1 cellular context compared by ENCODE assay signal in genomic region chr11:34783816-34784317, GRCh38.
TF ChIP-seq lines count a peak whose summit lies in the region.

No MANE protein-coding gene starts in this region.

TF ChIP-seq in HepG2, 621 proteins besides CTCF, POLR2A, EP300 and RAD21 (continued from another document and continues in another):
- TF ChIP-seq, protein P1, sequence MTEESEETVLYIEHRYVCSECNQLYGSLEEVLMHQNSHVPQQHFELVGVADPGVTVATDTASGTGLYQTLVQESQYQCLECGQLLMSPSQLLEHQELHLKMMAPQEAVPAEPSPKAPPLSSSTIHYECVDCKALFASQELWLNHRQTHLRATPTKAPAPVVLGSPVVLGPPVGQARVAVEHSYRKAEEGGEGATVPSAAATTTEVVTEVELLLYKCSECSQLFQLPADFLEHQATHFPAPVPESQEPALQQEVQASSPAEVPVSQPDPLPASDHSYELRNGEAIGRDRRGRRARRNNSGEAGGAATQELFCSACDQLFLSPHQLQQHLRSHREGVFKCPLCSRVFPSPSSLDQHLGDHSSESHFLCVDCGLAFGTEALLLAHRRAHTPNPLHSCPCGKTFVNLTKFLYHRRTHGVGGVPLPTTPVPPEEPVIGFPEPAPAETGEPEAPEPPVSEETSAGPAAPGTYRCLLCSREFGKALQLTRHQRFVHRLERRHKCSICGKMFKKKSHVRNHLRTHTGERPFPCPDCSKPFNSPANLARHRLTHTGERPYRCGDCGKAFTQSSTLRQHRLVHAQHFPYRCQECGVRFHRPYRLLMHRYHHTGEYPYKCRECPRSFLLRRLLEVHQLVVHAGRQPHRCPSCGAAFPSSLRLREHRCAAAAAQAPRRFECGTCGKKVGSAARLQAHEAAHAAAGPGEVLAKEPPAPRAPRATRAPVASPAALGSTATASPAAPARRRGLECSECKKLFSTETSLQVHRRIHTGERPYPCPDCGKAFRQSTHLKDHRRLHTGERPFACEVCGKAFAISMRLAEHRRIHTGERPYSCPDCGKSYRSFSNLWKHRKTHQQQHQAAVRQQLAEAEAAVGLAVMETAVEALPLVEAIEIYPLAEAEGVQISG (CRISPR knock-in tag; IDR thresholded peaks at IDR 0.05) = no peak; the same call in 1 of the 2 replicates
- TF ChIP-seq U2AF2 (IDR thresholded peaks at IDR 0.05; ENCODE audit: low read depth, low read length) (no peak), JUND (CRISPR knock-in tag; IDR thresholded peaks at IDR 0.05) (no peak), NR2F1 (CRISPR knock-in tag; IDR thresholded peaks at IDR 0.05) (peak; percentile 45 to 75; a peak in 3 of 4 replicates), RXRB (CRISPR knock-in tag; IDR thresholded peaks at IDR 0.05; ENCODE audit: borderline replicate concordance) (peak; percentile 97), ZFP36L1 (CRISPR knock-in tag; IDR thresholded peaks at IDR 0.05) (no peak), SIN3A (IDR thresholded peaks at IDR 0.05; ENCODE audit: borderline replicate concordance, low read depth, low read length) (no peak), SRSF1 (optimal IDR thresholded peaks at IDR 0.05; ENCODE audit: low read depth, low read length) (no peak), JARID2 (CRISPR knock-in tag; IDR thresholded peaks at IDR 0.05; ENCODE audit: insufficient replicate concordance) (no peak), ZNF382 (CRISPR knock-in tag; IDR thresholded peaks at IDR 0.05; ENCODE audit: borderline replicate concordance) (no peak), ISX (CRISPR knock-in tag; conservative IDR thresholded peaks at IDR 0.05) (no peak), ZNF776 (CRISPR knock-in tag; IDR thresholded peaks at IDR 0.05) (no peak), PCBP1 (IDR thresholded peaks at IDR 0.05; ENCODE audit: borderline replicate concordance, low read depth, low read length) (no peak), ZNF597 (CRISPR knock-in tag; IDR thresholded peaks at IDR 0.05) (no peak), SIX1 (CRISPR knock-in tag; IDR thresholded peaks at IDR 0.05; ENCODE audit: borderline replicate concordance) (peak; percentile 57; the same call in 1 of the 2 replicates), SAFB2 (CRISPR knock-in tag; IDR thresholded peaks at IDR 0.05; ENCODE audit: borderline replicate concordance, low read depth) (no peak), CEBPG (CRISPR knock-in tag; IDR thresholded peaks at IDR 0.05) (peak; percentile 64), SNRNP70 (IDR thresholded peaks at IDR 0.05; ENCODE audit: low read depth, low read length) (no peak), RCOR2 (CRISPR knock-in tag; IDR thresholded peaks at IDR 0.05) (no peak), CHCHD3 (CRISPR knock-in tag; IDR thresholded peaks at IDR 0.05) (no peak), PHF5A (CRISPR knock-in tag; IDR thresholded peaks at IDR 0.05; ENCODE audit: low read depth, unreplicated experiment) (peak; percentile 29), ZNF512B (CRISPR knock-in tag; IDR thresholded peaks at IDR 0.05; ENCODE audit: borderline replicate concordance) (no peak), SOX13 (IDR thresholded peaks at IDR 0.05) (peak; percentile 71; the same call in 1 of the 2 replicates), SOX13 (CRISPR knock-in tag; conservative IDR thresholded peaks at IDR 0.05 in 1 of 2, IDR thresholded peaks at IDR 0.05 in 1 of 2) (peak in 1 of 2 experiments; percentile 91; a peak in 2 of 4 replicates), ZNF570 (CRISPR knock-in tag; IDR thresholded peaks at IDR 0.05; ENCODE audit: borderline replicate concordance) (no peak), ATF1 (CRISPR knock-in tag; IDR thresholded peaks at IDR 0.05) (no peak), TP53 (CRISPR knock-in tag; conservative IDR thresholded peaks at IDR 0.05) (no peak), CSRNP1 (CRISPR knock-in tag; IDR thresholded peaks at IDR 0.05) (peak; percentile 42; the same call in 1 of the 2 replicates), ZMYM4 (CRISPR knock-in tag; IDR thresholded peaks at IDR 0.05) (peak; percentile 66), ZNF547 (CRISPR knock-in tag; IDR thresholded peaks at IDR 0.05) (no peak)
- TF ChIP-seq, protein P2, sequence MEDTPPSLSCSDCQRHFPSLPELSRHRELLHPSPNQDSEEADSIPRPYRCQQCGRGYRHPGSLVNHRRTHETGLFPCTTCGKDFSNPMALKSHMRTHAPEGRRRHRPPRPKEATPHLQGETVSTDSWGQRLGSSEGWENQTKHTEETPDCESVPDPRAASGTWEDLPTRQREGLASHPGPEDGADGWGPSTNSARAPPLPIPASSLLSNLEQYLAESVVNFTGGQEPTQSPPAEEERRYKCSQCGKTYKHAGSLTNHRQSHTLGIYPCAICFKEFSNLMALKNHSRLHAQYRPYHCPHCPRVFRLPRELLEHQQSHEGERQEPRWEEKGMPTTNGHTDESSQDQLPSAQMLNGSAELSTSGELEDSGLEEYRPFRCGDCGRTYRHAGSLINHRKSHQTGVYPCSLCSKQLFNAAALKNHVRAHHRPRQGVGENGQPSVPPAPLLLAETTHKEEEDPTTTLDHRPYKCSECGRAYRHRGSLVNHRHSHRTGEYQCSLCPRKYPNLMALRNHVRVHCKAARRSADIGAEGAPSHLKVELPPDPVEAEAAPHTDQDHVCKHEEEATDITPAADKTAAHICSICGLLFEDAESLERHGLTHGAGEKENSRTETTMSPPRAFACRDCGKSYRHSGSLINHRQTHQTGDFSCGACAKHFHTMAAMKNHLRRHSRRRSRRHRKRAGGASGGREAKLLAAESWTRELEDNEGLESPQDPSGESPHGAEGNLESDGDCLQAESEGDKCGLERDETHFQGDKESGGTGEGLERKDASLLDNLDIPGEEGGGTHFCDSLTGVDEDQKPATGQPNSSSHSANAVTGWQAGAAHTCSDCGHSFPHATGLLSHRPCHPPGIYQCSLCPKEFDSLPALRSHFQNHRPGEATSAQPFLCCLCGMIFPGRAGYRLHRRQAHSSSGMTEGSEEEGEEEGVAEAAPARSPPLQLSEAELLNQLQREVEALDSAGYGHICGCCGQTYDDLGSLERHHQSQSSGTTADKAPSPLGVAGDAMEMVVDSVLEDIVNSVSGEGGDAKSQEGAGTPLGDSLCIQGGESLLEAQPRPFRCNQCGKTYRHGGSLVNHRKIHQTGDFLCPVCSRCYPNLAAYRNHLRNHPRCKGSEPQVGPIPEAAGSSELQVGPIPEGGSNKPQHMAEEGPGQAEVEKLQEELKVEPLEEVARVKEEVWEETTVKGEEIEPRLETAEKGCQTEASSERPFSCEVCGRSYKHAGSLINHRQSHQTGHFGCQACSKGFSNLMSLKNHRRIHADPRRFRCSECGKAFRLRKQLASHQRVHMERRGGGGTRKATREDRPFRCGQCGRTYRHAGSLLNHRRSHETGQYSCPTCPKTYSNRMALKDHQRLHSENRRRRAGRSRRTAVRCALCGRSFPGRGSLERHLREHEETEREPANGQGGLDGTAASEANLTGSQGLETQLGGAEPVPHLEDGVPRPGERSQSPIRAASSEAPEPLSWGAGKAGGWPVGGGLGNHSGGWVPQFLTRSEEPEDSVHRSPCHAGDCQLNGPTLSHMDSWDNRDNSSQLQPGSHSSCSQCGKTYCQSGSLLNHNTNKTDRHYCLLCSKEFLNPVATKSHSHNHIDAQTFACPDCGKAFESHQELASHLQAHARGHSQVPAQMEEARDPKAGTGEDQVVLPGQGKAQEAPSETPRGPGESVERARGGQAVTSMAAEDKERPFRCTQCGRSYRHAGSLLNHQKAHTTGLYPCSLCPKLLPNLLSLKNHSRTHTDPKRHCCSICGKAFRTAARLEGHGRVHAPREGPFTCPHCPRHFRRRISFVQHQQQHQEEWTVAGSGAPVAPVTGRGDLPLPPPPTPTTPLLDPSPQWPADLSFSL (CRISPR knock-in tag; IDR thresholded peaks at IDR 0.05) = no peak
- TF ChIP-seq, protein P3, sequence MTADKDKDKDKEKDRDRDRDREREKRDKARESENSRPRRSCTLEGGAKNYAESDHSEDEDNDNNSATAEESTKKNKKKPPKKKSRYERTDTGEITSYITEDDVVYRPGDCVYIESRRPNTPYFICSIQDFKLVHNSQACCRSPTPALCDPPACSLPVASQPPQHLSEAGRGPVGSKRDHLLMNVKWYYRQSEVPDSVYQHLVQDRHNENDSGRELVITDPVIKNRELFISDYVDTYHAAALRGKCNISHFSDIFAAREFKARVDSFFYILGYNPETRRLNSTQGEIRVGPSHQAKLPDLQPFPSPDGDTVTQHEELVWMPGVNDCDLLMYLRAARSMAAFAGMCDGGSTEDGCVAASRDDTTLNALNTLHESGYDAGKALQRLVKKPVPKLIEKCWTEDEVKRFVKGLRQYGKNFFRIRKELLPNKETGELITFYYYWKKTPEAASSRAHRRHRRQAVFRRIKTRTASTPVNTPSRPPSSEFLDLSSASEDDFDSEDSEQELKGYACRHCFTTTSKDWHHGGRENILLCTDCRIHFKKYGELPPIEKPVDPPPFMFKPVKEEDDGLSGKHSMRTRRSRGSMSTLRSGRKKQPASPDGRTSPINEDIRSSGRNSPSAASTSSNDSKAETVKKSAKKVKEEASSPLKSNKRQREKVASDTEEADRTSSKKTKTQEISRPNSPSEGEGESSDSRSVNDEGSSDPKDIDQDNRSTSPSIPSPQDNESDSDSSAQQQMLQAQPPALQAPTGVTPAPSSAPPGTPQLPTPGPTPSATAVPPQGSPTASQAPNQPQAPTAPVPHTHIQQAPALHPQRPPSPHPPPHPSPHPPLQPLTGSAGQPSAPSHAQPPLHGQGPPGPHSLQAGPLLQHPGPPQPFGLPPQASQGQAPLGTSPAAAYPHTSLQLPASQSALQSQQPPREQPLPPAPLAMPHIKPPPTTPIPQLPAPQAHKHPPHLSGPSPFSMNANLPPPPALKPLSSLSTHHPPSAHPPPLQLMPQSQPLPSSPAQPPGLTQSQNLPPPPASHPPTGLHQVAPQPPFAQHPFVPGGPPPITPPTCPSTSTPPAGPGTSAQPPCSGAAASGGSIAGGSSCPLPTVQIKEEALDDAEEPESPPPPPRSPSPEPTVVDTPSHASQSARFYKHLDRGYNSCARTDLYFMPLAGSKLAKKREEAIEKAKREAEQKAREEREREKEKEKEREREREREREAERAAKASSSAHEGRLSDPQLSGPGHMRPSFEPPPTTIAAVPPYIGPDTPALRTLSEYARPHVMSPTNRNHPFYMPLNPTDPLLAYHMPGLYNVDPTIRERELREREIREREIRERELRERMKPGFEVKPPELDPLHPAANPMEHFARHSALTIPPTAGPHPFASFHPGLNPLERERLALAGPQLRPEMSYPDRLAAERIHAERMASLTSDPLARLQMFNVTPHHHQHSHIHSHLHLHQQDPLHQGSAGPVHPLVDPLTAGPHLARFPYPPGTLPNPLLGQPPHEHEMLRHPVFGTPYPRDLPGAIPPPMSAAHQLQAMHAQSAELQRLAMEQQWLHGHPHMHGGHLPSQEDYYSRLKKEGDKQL (CRISPR knock-in tag; IDR thresholded peaks at IDR 0.05; ENCODE audit: low read depth) = no peak
- TF ChIP-seq, protein P4, sequence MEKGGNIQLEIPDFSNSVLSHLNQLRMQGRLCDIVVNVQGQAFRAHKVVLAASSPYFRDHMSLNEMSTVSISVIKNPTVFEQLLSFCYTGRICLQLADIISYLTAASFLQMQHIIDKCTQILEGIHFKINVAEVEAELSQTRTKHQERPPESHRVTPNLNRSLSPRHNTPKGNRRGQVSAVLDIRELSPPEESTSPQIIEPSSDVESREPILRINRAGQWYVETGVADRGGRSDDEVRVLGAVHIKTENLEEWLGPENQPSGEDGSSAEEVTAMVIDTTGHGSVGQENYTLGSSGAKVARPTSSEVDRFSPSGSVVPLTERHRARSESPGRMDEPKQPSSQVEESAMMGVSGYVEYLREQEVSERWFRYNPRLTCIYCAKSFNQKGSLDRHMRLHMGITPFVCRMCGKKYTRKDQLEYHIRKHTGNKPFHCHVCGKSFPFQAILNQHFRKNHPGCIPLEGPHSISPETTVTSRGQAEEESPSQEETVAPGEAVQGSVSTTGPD (CRISPR knock-in tag; IDR thresholded peaks at IDR 0.05) = no peak
- TF ChIP-seq, protein P5, sequence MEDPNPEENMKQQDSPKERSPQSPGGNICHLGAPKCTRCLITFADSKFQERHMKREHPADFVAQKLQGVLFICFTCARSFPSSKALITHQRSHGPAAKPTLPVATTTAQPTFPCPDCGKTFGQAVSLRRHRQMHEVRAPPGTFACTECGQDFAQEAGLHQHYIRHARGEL (CRISPR knock-in tag; IDR thresholded peaks at IDR 0.05) = no peak
